ENCODE assay signal across 1 cellular context in the genomic region with DNA sequence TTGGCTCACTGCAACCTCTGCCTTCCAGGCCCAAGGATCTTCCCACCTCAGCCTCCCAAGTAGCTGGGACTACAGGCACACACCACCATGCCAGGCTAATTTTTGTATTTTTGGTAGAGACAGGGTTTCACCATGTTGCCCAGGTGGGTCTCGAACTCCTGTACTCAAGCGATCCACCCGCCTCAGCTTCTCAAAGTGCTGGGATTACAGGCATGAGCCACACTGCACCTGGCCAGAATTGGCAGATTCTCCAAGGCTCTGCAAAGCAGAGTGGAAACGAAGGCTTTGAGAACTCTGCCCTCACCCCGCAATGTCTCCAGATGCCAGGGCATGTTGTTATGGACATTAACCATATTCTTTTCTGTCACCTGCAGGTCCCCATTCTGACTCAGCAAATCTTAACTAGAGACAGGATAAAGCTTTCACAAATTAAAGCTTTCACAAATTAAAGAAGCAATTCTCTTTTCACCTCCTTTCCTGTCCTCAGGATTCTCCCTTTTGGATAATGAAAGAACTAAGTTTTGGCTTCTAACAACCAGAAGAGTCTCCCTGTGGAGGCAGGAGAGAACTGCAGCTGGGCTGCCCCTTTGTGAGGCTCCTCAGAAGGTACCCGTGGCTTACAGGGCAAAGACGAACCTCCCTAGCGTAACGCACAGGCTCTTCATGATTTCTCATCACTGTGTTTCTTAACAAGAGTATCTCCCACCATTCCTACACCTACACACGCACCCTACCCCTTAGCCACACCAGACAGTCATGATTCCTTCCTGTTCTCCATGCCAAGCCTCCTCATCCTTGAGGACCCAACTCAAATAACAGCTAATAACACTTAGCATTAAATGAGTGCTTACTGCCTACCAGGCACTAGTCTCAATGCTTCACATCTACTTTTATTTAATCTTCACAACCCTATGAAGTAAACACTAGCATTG.
TF ChIP-seq lines count a peak whose summit lies in the region.

No MANE protein-coding gene starts in this region.

TF ChIP-seq in SK-N-SH treated with all-trans-retinoic acid at 6 μM for 48 hours, 23 proteins besides CTCF, POLR2A, EP300 and RAD21 (continued from another document):
- TF ChIP-seq, protein P1, sequence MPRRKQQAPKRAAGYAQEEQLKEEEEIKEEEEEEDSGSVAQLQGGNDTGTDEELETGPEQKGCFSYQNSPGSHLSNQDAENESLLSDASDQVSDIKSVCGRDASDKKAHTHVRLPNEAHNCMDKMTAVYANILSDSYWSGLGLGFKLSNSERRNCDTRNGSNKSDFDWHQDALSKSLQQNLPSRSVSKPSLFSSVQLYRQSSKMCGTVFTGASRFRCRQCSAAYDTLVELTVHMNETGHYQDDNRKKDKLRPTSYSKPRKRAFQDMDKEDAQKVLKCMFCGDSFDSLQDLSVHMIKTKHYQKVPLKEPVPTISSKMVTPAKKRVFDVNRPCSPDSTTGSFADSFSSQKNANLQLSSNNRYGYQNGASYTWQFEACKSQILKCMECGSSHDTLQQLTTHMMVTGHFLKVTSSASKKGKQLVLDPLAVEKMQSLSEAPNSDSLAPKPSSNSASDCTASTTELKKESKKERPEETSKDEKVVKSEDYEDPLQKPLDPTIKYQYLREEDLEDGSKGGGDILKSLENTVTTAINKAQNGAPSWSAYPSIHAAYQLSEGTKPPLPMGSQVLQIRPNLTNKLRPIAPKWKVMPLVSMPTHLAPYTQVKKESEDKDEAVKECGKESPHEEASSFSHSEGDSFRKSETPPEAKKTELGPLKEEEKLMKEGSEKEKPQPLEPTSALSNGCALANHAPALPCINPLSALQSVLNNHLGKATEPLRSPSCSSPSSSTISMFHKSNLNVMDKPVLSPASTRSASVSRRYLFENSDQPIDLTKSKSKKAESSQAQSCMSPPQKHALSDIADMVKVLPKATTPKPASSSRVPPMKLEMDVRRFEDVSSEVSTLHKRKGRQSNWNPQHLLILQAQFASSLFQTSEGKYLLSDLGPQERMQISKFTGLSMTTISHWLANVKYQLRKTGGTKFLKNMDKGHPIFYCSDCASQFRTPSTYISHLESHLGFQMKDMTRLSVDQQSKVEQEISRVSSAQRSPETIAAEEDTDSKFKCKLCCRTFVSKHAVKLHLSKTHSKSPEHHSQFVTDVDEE (CRISPR knock-in tag; IDR thresholded peaks at IDR 0.05): no peak
- TF ChIP-seq BACH2 (CRISPR knock-in tag; IDR thresholded peaks at IDR 0.05; ENCODE audit: borderline replicate concordance) (no peak), ZC3H10 (CRISPR knock-in tag; IDR thresholded peaks at IDR 0.05) (no peak), ISL1 (CRISPR knock-in tag; IDR thresholded peaks at IDR 0.05) (no peak), TCF4 (CRISPR knock-in tag; IDR thresholded peaks at IDR 0.05; ENCODE audit: borderline replicate concordance) (no peak), ARNTL (CRISPR knock-in tag; IDR thresholded peaks at IDR 0.05; ENCODE audit: borderline replicate concordance, low read depth) (no peak)
- TF ChIP-seq, protein P2, sequence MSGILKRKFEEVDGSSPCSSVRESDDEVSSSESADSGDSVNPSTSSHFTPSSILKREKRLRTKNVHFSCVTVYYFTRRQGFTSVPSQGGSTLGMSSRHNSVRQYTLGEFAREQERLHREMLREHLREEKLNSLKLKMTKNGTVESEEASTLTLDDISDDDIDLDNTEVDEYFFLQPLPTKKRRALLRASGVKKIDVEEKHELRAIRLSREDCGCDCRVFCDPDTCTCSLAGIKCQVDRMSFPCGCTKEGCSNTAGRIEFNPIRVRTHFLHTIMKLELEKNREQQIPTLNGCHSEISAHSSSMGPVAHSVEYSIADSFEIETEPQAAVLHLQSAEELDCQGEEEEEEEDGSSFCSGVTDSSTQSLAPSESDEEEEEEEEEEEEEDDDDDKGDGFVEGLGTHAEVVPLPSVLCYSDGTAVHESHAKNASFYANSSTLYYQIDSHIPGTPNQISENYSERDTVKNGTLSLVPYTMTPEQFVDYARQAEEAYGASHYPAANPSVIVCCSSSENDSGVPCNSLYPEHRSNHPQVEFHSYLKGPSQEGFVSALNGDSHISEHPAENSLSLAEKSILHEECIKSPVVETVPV (CRISPR knock-in tag; IDR thresholded peaks at IDR 0.05): no peak
